Comparison of ENCODE assay signal across 16 cellular contexts in genomic region chr11:38019072-38019775, GRCh38.
DNase-seq lines count a peak whose midpoint lies in the region; ATAC-seq and TF ChIP-seq lines count a peak whose summit lies in the region.
"Had no signal": no experiment of that assay in that cellular context is flagged by ENCODE, and none has a peak within 500 bp of the region (broad histone marks: within the 10 kb centered on the region; RNA-seq: fewer than 3 reads in every experiment).

No MANE protein-coding gene starts in this region.

- no peak overlapping the region for H3K4me3 Mint-ChIP-seq in MCF 10A (ENCODE audit: unreplicated experiment)
- no peak overlapping the region for H3K4me3 Mint-ChIP-seq in stimulated activated effector memory CD8-positive, alpha-beta T cell treated with anti-CD3 and anti-CD28 coated beads, Interleukin-12 subunit alpha, Interleukin-12 subunit beta, amount 100 ng/mL, for 72 hours
- no peak overlapping the region for H3K4me3 Mint-ChIP-seq in activated T-helper 17 cell treated with anti-CD3 and anti-CD28 coated beads, Interleukin-2, amount 50 U/mL, for 72 hours
- H3K4me3 Mint-ChIP-seq: activated T-cell treated with anti-CD3 and anti-CD28 coated beads, Interleukin-2, amount 50 U/mL, for 24 hours had no signal

- H3K36me3 ChIP-seq in breast epithelium, result no peaks in the 10 kb centered on the region
- H3K36me3 ChIP-seq: vagina had no signal

- CTCF ChIA-PET in MCF 10A (lab: Yijun Ruan, JAX) (interaction anchor here (0.7 kb wide), 1 partner anchor 38 kb away, joined by 4 read pairs; no protein-coding TSS in a partner anchor), RWPE1 (lab: Yijun Ruan, JAX) (no interaction called here)

- intact Hi-C loops in MCF 10A (cut with micrococcal nuclease), result no loop called here
- intact Hi-C loops in breast epithelium (cut with DNase I; ENCODE audit: low total_unique reads), result no loop called here

- DNase-seq in MCF 10A (ENCODE audit: unreplicated experiment) (peak; percentile 88), breast epithelium (ENCODE audit: low spot score in 2 of 2) (no peak), RWPE1 (ENCODE audit: low spot score) (peak; percentile 68), epithelial cell of prostate (ENCODE audit: low read depth, low spot score) (peak; percentile 12), nucleus accumbens (lab: John Stamatoyannopoulos, UW) (no peak), HuH-7.5 (ENCODE audit: low spot score) (no peak)
- no peak for DNase-seq in stimulated activated effector memory CD8-positive, alpha-beta T cell treated with anti-CD3 and anti-CD28 coated beads, Interleukin-12 subunit alpha, Interleukin-12 subunit beta, amount 100 ng/mL, for 72 hours (ENCODE audit: low spot score in 2 of 2)
- DNase-seq: activated T-cell treated with anti-CD3 and anti-CD28 coated beads, Interleukin-2, amount 50 U/mL, for 24 hours; aorta; mucosa of descending colon; NCI-H510A treated with DMSO at 0.1 percent for 48 hours; stimulated activated CD4-positive, alpha-beta T cell treated with anti-CD3 and anti-CD28 coated beads, Interleukin-2, amount 100 ng/mL, for 24 hours had no signal

- POLR2A ChIA-PET in MCF 10A (lab: Yijun Ruan, JAX) (no interaction called here), RWPE1 (lab: Yijun Ruan, JAX; ENCODE audit: low non-redundant PET) (no interaction called here)

- H3K36me3 Mint-ChIP-seq in MCF 10A (ENCODE audit: insufficient read depth, unreplicated experiment), result no peaks in the 10 kb centered on the region
- H3K36me3 Mint-ChIP-seq in stimulated activated effector memory CD8-positive, alpha-beta T cell treated with anti-CD3 and anti-CD28 coated beads, Interleukin-12 subunit alpha, Interleukin-12 subunit beta, amount 100 ng/mL, for 72 hours, result no peaks in the 10 kb centered on the region
- no peaks in the 10 kb centered on the region for H3K36me3 Mint-ChIP-seq in activated T-helper 17 cell treated with anti-CD3 and anti-CD28 coated beads, Interleukin-2, amount 50 U/mL, for 72 hours (ENCODE audit: low read depth)

- H3K27me3 Mint-ChIP-seq in MCF 10A (ENCODE audit: insufficient read depth, unreplicated experiment), result no peaks in the 10 kb centered on the region
- H3K27me3 Mint-ChIP-seq in activated T-helper 17 cell treated with anti-CD3 and anti-CD28 coated beads, Interleukin-2, amount 50 U/mL, for 72 hours, result no peaks in the 10 kb centered on the region
- H3K27me3 Mint-ChIP-seq: activated T-cell treated with anti-CD3 and anti-CD28 coated beads, Interleukin-2, amount 50 U/mL, for 24 hours had no signal

- no peak overlapping the region for H3K27ac ChIP-seq in breast epithelium
- H3K27ac ChIP-seq in RWPE1, result no peak overlapping the region
- no peak overlapping the region for H3K27ac ChIP-seq in epithelial cell of prostate
- H3K27ac ChIP-seq: vagina had no signal

- H3K27me3 ChIP-seq in breast epithelium, result no peaks in the 10 kb centered on the region
- H3K27me3 ChIP-seq: vagina had no signal

- H3K4me3 ChIP-seq in breast epithelium, result no peak overlapping the region
- H3K4me3 ChIP-seq: mucosa of descending colon, vagina had no signal

- TF ChIP-seq POLR2A in breast epithelium (IDR thresholded peaks at IDR 0.05), result no peak

- H3K9me3 Mint-ChIP-seq in MCF 10A (ENCODE audit: unreplicated experiment), result no peaks in the 10 kb centered on the region
- H3K9me3 Mint-ChIP-seq in stimulated activated effector memory CD8-positive, alpha-beta T cell treated with anti-CD3 and anti-CD28 coated beads, Interleukin-12 subunit alpha, Interleukin-12 subunit beta, amount 100 ng/mL, for 72 hours, result peaks cover 29% of the 10 kb centered on the region
- peaks cover 16% of the 10 kb centered on the region for H3K9me3 Mint-ChIP-seq in activated T-helper 17 cell treated with anti-CD3 and anti-CD28 coated beads, Interleukin-2, amount 50 U/mL, for 72 hours

- peaks cover 3 to 19% of the 10 kb centered on the region in 2 donors for H3K9me3 ChIP-seq in breast epithelium
- H3K9me3 ChIP-seq: vagina had no signal

- H3K4me1 ChIP-seq in breast epithelium, result no peaks in the 10 kb centered on the region
- H3K4me1 ChIP-seq: vagina had no signal

- no TSS peak for BruUV-seq in MCF 10A (replicated peaks; lab: Mats Ljungman, UMichigan)

- peak; percentile 19 for ATAC-seq in stimulated activated effector memory CD8-positive, alpha-beta T cell treated with anti-CD3 and anti-CD28 coated beads, Interleukin-12 subunit alpha, Interleukin-12 subunit beta, amount 100 ng/mL, for 72 hours
- no peak for ATAC-seq in activated T-helper 17 cell treated with anti-CD3 and anti-CD28 coated beads, Interleukin-2, amount 50 U/mL, for 72 hours (replicated peaks)
- ATAC-seq: activated CD4-positive, CD25-positive, alpha-beta regulatory T cell treated with anti-CD3 and anti-CD28 coated beads, Interleukin-2, amount 50 U/mL, for 24 hours; mucosa of descending colon; SK-N-SH treated with all-trans-retinoic acid at 6 μM for 48 hours had no signal

- H3K27ac Mint-ChIP-seq in MCF 10A (ENCODE audit: low read depth, unreplicated experiment), result peak overlapping the region; percentile 83
- no peak overlapping the region for H3K27ac Mint-ChIP-seq in stimulated activated effector memory CD8-positive, alpha-beta T cell treated with anti-CD3 and anti-CD28 coated beads, Interleukin-12 subunit alpha, Interleukin-12 subunit beta, amount 100 ng/mL, for 72 hours
- no peak overlapping the region for H3K27ac Mint-ChIP-seq in activated T-helper 17 cell treated with anti-CD3 and anti-CD28 coated beads, Interleukin-2, amount 50 U/mL, for 72 hours
- H3K27ac Mint-ChIP-seq: activated T-cell treated with anti-CD3 and anti-CD28 coated beads, Interleukin-2, amount 50 U/mL, for 24 hours had no signal

- TF ChIP-seq CTCF in MCF 10A (IDR thresholded peaks at IDR 0.05; ENCODE audit: unreplicated experiment), result peak; percentile 16
- no peak for TF ChIP-seq CTCF in breast epithelium (IDR thresholded peaks at IDR 0.05)
- TF ChIP-seq CTCF in RWPE1 (conservative IDR thresholded peaks at IDR 0.05; ENCODE audit: low read depth), result no peak

- peaks cover 12% of the 10 kb centered on the region for H3K4me1 Mint-ChIP-seq in MCF 10A (ENCODE audit: insufficient read depth, unreplicated experiment)
- H3K4me1 Mint-ChIP-seq in stimulated activated effector memory CD8-positive, alpha-beta T cell treated with anti-CD3 and anti-CD28 coated beads, Interleukin-12 subunit alpha, Interleukin-12 subunit beta, amount 100 ng/mL, for 72 hours, result no peaks in the 10 kb centered on the region
- no peaks in the 10 kb centered on the region for H3K4me1 Mint-ChIP-seq in activated T-helper 17 cell treated with anti-CD3 and anti-CD28 coated beads, Interleukin-2, amount 50 U/mL, for 72 hours

Comparison
In these comparisons a context has a peak if more than half of its experiments do, and no peak if none do; other contexts are left out.
1. DNase-seq: peak in MCF 10A (single experiment), RWPE1 (single experiment) and epithelial cell of prostate (single experiment); none in breast epithelium (0 of 2), stimulated activated effector memory CD8-positive, alpha-beta T cell treated with anti-CD3 and anti-CD28 coated beads, Interleukin-12 subunit alpha, Interleukin-12 subunit beta, amount 100 ng/mL, for 72 hours (0 of 2), nucleus accumbens (0 of 56) and HuH-7.5 (single experiment).